ENCODE assay signal across 7 cellular contexts in genomic region chr2:112644933-112645395, GRCh38. TPM values are rescaled to one million over a fixed set of nuclear protein-coding genes. Genes with fewer than 3 reads are reported as not detected.
DNase-seq lines count a peak whose midpoint lies in the region; ATAC-seq, FAIRE-seq and TF ChIP-seq lines count a peak whose summit lies in the region.

No MANE protein-coding gene starts in this region.

- H3K9me3 ChIP-seq in lung (ENCODE audit: control insufficient read depth in 2 of 2, insufficient read depth in 1 of 2, low read length in 1 of 2) (no peaks in the 10 kb centered on the region), upper lobe of right lung (no peaks in the 10 kb centered on the region)

- ATAC-seq in GM18511 (IDR thresholded peaks at IDR 0.05; ENCODE audit: unreplicated experiment) (peak; percentile 1), lung (ENCODE audit: insufficient read depth, low FRiP score) (no peak), upper lobe of right lung (no peak), HG03045 (IDR thresholded peaks at IDR 0.05; ENCODE audit: unreplicated experiment) (no peak)

- H3K27me3 ChIP-seq in bronchial epithelial cell (ENCODE audit: control insufficient read depth, insufficient read depth, low read length), result no peaks in the 10 kb centered on the region
- H3K27me3 ChIP-seq in lung (ENCODE audit: control insufficient read depth, insufficient read depth), result no peaks in the 10 kb centered on the region
- H3K27me3 ChIP-seq in upper lobe of right lung, result no peaks in the 10 kb centered on the region

- no peak for TF ChIP-seq EP300 in Ishikawa (IDR thresholded peaks at IDR 0.05; ENCODE audit: borderline replicate concordance)

- no peak for FAIRE-seq in bronchial epithelial cell (lab: Jason Lieb, UNC)

- H3K4me1 ChIP-seq in lung (ENCODE audit: control insufficient read depth in 2 of 2, insufficient read depth in 2 of 2, low read length in 2 of 2) (peaks cover 8 to 10% of the 10 kb centered on the region in 2 donors), upper lobe of right lung (peaks cover 34% of the 10 kb centered on the region)

- H3K4me3 ChIP-seq in bronchial epithelial cell (ENCODE audit: low read depth, low read length) (peak overlapping the region; percentile 81), lung (peak overlapping the region; percentile 46), upper lobe of right lung (peak overlapping the region; percentile 94)

- TF ChIP-seq CTCF in bronchial epithelial cell (IDR thresholded peaks at IDR 0.05; ENCODE audit: insufficient read depth, low read length, severe bottlenecking) (no peak), lung (IDR thresholded peaks at IDR 0.05; ENCODE audit: control extremely low read depth, extremely low read depth) (no peak), upper lobe of right lung (IDR thresholded peaks at IDR 0.05) (no peak)

- 2 to 5% methylated on average over 16 of the region's 16 CpGs for WGBS in lung, 2 donors

- TF ChIP-seq RAD21 in Ishikawa (IDR thresholded peaks at IDR 0.05; ENCODE audit: low read depth), result no peak

- peak; percentile 50 for DNase-seq in bronchial epithelial cell (ENCODE audit: low read depth)
- DNase-seq in lung (ENCODE audit: low spot score), result no peak
- DNase-seq in upper lobe of right lung, result peak; percentile 25
- no peak for DNase-seq in T-helper 9 cell

- H3K27ac ChIP-seq in lung (ENCODE audit: low read depth in 1 of 2, low read length in 1 of 2) (peak overlapping the region; percentile 94 to 99), upper lobe of right lung (peak overlapping the region; percentile 98)

- H3K36me3 ChIP-seq in bronchial epithelial cell (ENCODE audit: control insufficient read depth, insufficient read depth, low read length) (peaks cover 8% of the 10 kb centered on the region), lung (ENCODE audit: control insufficient read depth in 2 of 2, insufficient read depth in 2 of 2, low read length in 2 of 2) (peaks cover 6 to 10% of the 10 kb centered on the region in 2 donors), upper lobe of right lung (peaks cover 29% of the 10 kb centered on the region)

- intact Hi-C loops in upper lobe of right lung (cut with DNase I), result no loop called here

TF ChIP-seq in Ishikawa, 13 proteins besides CTCF, POLR2A, EP300 and RAD21:
- 0 out of 2 replicates have a peak, but pooled peaks have one; percentile 2 for TF ChIP-seq TAF1 (IDR thresholded peaks at IDR 0.05; ENCODE audit: low read depth)
- peak; percentile 86 for TF ChIP-seq USF1 (IDR thresholded peaks at IDR 0.05)
- no peak; the same call in 1 of the 2 replicates for TF ChIP-seq YY1 (IDR thresholded peaks at IDR 0.05; ENCODE audit: low read depth)
- TF ChIP-seq, protein P1, sequence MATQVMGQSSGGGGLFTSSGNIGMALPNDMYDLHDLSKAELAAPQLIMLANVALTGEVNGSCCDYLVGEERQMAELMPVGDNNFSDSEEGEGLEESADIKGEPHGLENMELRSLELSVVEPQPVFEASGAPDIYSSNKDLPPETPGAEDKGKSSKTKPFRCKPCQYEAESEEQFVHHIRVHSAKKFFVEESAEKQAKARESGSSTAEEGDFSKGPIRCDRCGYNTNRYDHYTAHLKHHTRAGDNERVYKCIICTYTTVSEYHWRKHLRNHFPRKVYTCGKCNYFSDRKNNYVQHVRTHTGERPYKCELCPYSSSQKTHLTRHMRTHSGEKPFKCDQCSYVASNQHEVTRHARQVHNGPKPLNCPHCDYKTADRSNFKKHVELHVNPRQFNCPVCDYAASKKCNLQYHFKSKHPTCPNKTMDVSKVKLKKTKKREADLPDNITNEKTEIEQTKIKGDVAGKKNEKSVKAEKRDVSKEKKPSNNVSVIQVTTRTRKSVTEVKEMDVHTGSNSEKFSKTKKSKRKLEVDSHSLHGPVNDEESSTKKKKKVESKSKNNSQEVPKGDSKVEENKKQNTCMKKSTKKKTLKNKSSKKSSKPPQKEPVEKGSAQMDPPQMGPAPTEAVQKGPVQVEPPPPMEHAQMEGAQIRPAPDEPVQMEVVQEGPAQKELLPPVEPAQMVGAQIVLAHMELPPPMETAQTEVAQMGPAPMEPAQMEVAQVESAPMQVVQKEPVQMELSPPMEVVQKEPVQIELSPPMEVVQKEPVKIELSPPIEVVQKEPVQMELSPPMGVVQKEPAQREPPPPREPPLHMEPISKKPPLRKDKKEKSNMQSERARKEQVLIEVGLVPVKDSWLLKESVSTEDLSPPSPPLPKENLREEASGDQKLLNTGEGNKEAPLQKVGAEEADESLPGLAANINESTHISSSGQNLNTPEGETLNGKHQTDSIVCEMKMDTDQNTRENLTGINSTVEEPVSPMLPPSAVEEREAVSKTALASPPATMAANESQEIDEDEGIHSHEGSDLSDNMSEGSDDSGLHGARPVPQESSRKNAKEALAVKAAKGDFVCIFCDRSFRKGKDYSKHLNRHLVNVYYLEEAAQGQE (IDR thresholded peaks at IDR 0.05; ENCODE audit: low read depth), result no peak

RNA-seq across cellular contexts. Expression of gene SLC20A1, which starts 0.8 kb away (rescaled TPM):
- total RNA-seq in bronchial epithelial cell, result 47.7 and 63.4 TPM in 2 replicates
- total RNA-seq in lung, result 10 to 100 TPM; 34.8 to 51.4 TPM
- 10 to 100 TPM; 26.2 to 42.3 TPM for polyA plus RNA-seq in lung
- total RNA-seq in upper lobe of right lung, result 59.4 TPM

Comparison
In these comparisons a context has a peak if more than half of its experiments do, and no peak if none do; other contexts are left out.
1. DNase-seq: peak in bronchial epithelial cell (single experiment) and upper lobe of right lung (single experiment); none in lung (single experiment) and T-helper 9 cell (single experiment).
2. Peak in every context shown above with its lines, with median percentiles within 50 percentile points of each other: H3K4me3 ChIP-seq.